In genomic region chr9:113998529-113999255, GRCh38 we compare ENCODE assay signal across 9 cellular contexts.
A peak's percentile ranks its signal among the peaks of the same experiment; 100 is the strongest.
DNase-seq lines count a peak whose midpoint lies in the region; ATAC-seq, FAIRE-seq and TF ChIP-seq lines count a peak whose summit lies in the region.
"Had no signal": no experiment of that assay in that cellular context is flagged by ENCODE, and none has a peak within 500 bp of the region (broad histone marks: within the 10 kb centered on the region; RNA-seq: fewer than 3 reads in every experiment).

No MANE protein-coding gene starts in this region.

- H3K4me3 ChIP-seq in kidney (ENCODE audit: low read length in 2 of 2), result no peak overlapping the region

- CTCF ChIA-PET in activated CD8-positive, alpha-beta T cell treated with anti-CD3 and anti-CD28 coated beads for 36 hours (lab: Charles Lee), result no interaction called here

- H3K9ac ChIP-seq in kidney (ENCODE audit: low read length in 2 of 2), result no peak overlapping the region
- H3K9ac ChIP-seq: KMS-11 had no signal

- ATAC-seq in activated CD8-positive, alpha-beta T cell treated with anti-CD3 and anti-CD28 coated beads for 36 hours, result no peak
- ATAC-seq in GM19324 (IDR thresholded peaks at IDR 0.05; ENCODE audit: low FRiP score, unreplicated experiment), result no peak

- POLR2A ChIA-PET in activated CD8-positive, alpha-beta T cell treated with anti-CD3 and anti-CD28 coated beads for 36 hours (lab: Charles Lee), result no interaction called here

- H3K27me3 Mint-ChIP-seq in activated CD8-positive, alpha-beta T cell treated with anti-CD3 and anti-CD28 coated beads for 36 hours, result no peaks in the 10 kb centered on the region
- peaks cover 2 to 4% (median 2%) of the 10 kb centered on the region in 3 donors for H3K27me3 Mint-ChIP-seq in immature natural killer cell (ENCODE audit: low read depth in 3 of 3)

- no peak for FAIRE-seq in kidney (lab: Jason Lieb, UNC)

- H3K4me3 Mint-ChIP-seq in activated CD8-positive, alpha-beta T cell treated with anti-CD3 and anti-CD28 coated beads for 36 hours, result no peak overlapping the region
- H3K4me3 Mint-ChIP-seq in immature natural killer cell, result no peak overlapping the region

- no peak overlapping the region for H3K27ac ChIP-seq in kidney (ENCODE audit: low read depth in 2 of 2, low read length in 2 of 2)
- H3K27ac ChIP-seq: KMS-11 had no signal

- no peaks in the 10 kb centered on the region for H3K9me3 Mint-ChIP-seq in activated CD8-positive, alpha-beta T cell treated with anti-CD3 and anti-CD28 coated beads for 36 hours
- no peaks in the 10 kb centered on the region for H3K9me3 Mint-ChIP-seq in immature natural killer cell

- peaks cover 3% of the 10 kb centered on the region for H3K4me1 Mint-ChIP-seq in activated CD8-positive, alpha-beta T cell treated with anti-CD3 and anti-CD28 coated beads for 36 hours (ENCODE audit: low read depth)
- H3K4me1 Mint-ChIP-seq in immature natural killer cell, result peaks cover 3 to 4% of the 10 kb centered on the region in 2 donors

- TF ChIP-seq CTCF in activated CD8-positive, alpha-beta T cell treated with anti-CD3 and anti-CD28 coated beads for 36 hours (IDR thresholded peaks at IDR 0.05), result no peak
- TF ChIP-seq CTCF in kidney (IDR thresholded peaks at IDR 0.05; ENCODE audit: borderline replicate concordance, extremely low read depth, insufficient read depth), result peak; percentile 31

- peaks cover 7 to 17% of the 10 kb centered on the region in 2 donors for H3K36me3 ChIP-seq in kidney (ENCODE audit: control insufficient read depth in 1 of 2, insufficient read depth in 2 of 2, low read length in 2 of 2)

- intact Hi-C loops in activated CD8-positive, alpha-beta T cell treated with anti-CD3 and anti-CD28 coated beads for 36 hours (cut with micrococcal nuclease), result no loop called here
- intact Hi-C loops in kidney (cut with DNase I), result loop anchor here (10.0 kb wide), 1 partner anchor 124 kb away; the partner anchor contains the start of gene ZNF618

- H3K27ac Mint-ChIP-seq in activated CD8-positive, alpha-beta T cell treated with anti-CD3 and anti-CD28 coated beads for 36 hours, result no peak overlapping the region
- H3K27ac Mint-ChIP-seq in immature natural killer cell, result no peak overlapping the region

- DNase-seq in 8988T, result peak; percentile 74
- DNase-seq in EL, result peak; percentile 11
- peak; percentile 6 for DNase-seq in activated CD8-positive, alpha-beta T cell treated with anti-CD3 and anti-CD28 coated beads for 36 hours
- peak; percentile 72 for DNase-seq in kidney
- DNase-seq in NCI-H2227 treated with DMSO at 0.1 percent for 48 hours (lab: John Stamatoyannopoulos, UW), result no peak
- no peak for DNase-seq in NK-92 treated with Interleukin-12 subunit alpha and Interleukin-12 subunit beta, amount 100 ng/mL, for 24 hours (lab: John Stamatoyannopoulos, UW)
- no peak for DNase-seq in immature natural killer cell

- H3K9me3 ChIP-seq in kidney (ENCODE audit: control insufficient read depth in 1 of 2, low read length in 2 of 2), result no peaks in the 10 kb centered on the region

- peaks cover 13 to 36% of the 10 kb centered on the region in 2 donors for H3K4me1 ChIP-seq in kidney (ENCODE audit: control insufficient read depth in 1 of 2, insufficient read depth in 1 of 2, low read depth in 1 of 2, low read length in 2 of 2)

- no peaks in the 10 kb centered on the region for H3K36me3 Mint-ChIP-seq in activated CD8-positive, alpha-beta T cell treated with anti-CD3 and anti-CD28 coated beads for 36 hours (ENCODE audit: low read depth)
- peaks cover 0 to 5% (median 0%) of the 10 kb centered on the region in 3 donors for H3K36me3 Mint-ChIP-seq in immature natural killer cell

Comparison
In these comparisons a context has a peak if more than half of its experiments do, and no peak if none do; other contexts are left out.
1. DNase-seq: peak in 8988T (single experiment), EL (single experiment), activated CD8-positive, alpha-beta T cell treated with anti-CD3 and anti-CD28 coated beads for 36 hours (single experiment) and kidney (single experiment); none in NCI-H2227 treated with DMSO at 0.1 percent for 48 hours (single experiment), NK-92 treated with Interleukin-12 subunit alpha and Interleukin-12 subunit beta, amount 100 ng/mL, for 24 hours (single experiment) and immature natural killer cell (0 of 3).